In the genomic region with DNA sequence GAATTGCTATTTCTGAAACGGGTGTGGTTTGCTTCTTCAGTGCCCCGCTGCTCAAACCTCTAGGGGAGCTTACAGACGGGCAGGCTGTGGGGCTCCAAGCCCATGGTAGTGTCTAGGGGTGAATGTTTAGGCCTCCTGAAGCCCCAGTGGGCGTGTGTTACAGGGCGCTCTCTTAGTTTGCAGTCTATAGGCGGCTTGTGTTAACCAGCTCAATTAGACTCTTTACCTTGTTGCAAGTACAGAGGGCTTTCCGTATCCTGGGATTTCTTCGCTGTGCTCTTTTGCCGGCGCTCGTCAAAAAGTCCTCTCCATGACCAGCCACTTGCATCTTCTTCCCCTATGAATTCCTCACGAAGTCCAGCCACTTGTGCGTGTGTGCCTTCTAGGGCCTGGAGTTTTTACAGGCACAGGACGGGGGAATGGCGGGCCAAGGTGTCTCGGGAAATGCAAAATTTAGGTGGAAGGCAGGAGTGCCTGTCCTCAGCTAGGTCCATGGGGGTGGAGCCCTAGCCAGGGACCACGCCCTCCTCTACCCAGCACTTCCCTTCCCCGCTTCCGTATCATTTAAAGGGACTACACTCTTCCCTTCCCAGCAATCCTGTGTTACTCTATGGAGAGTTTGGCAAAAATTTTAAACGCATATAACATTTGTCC, we compare ENCODE assay signal across 10 cellular contexts.
A peak's percentile ranks its signal among the peaks of the same experiment; 100 is the strongest.
DNase-seq lines count a peak whose midpoint lies in the region; ATAC-seq and TF ChIP-seq lines count a peak whose summit lies in the region.
"Had no signal": no experiment of that assay in that cellular context is flagged by ENCODE, and none has a peak within 500 bp of the region (broad histone marks: within the 10 kb centered on the region; RNA-seq: fewer than 3 reads in every experiment).

No MANE protein-coding gene starts in this region.

- TF ChIP-seq CTCF in AG09309 (IDR thresholded peaks at IDR 0.05; ENCODE audit: control insufficient read depth, insufficient read depth, low read depth, low read length, missing control alignments) (no peak), foreskin keratinocyte (conservative IDR thresholded peaks at IDR 0.05) (no peak)

- no peaks in the 10 kb centered on the region for H3K36me3 Mint-ChIP-seq in naive thymus-derived CD4-positive, alpha-beta T cell
- H3K36me3 Mint-ChIP-seq in activated T-helper 1 cell treated with anti-CD3 and anti-CD28 coated beads, Interleukin-12 subunit alpha, Interleukin-12 subunit beta, Interleukin-2, Interleukin-4 antibody, amounts not matched to agents 30 ng/mL and 10 ng/mL and 1 ng/mL, durations not matched to agents 14 hours and 24 hours and 36 hours (ENCODE audit: low read depth), result no peaks in the 10 kb centered on the region

- H3K4me1 Mint-ChIP-seq in naive thymus-derived CD4-positive, alpha-beta T cell, result peaks cover 0 to 1% (median 0%) of the 10 kb centered on the region in 7 donors
- H3K4me1 Mint-ChIP-seq in activated T-helper 1 cell treated with anti-CD3 and anti-CD28 coated beads, Interleukin-12 subunit alpha, Interleukin-12 subunit beta, Interleukin-2, Interleukin-4 antibody, amounts not matched to agents 30 ng/mL and 10 ng/mL and 1 ng/mL, durations not matched to agents 14 hours and 24 hours and 36 hours (ENCODE audit: low read depth), result no peaks in the 10 kb centered on the region
- H3K4me1 Mint-ChIP-seq: activated naive CD8-positive, alpha-beta T cell treated with anti-CD3 and anti-CD28 coated beads, Interleukin-2, amount 50 U/mL, for 24 hours had no signal

- H3K4me1 ChIP-seq in foreskin keratinocyte, result peaks cover 3% of the 10 kb centered on the region
- no peaks in the 10 kb centered on the region for H3K4me1 ChIP-seq in naive thymus-derived CD4-positive, alpha-beta T cell (ENCODE audit: control insufficient read depth in 2 of 2, insufficient read depth in 2 of 2, low read length in 2 of 2)

- H3K27me3 Mint-ChIP-seq in naive thymus-derived CD4-positive, alpha-beta T cell, result peaks cover 0 to 4% (median 0%) of the 10 kb centered on the region in 5 donors
- no peaks in the 10 kb centered on the region for H3K27me3 Mint-ChIP-seq in activated T-helper 1 cell treated with anti-CD3 and anti-CD28 coated beads, Interleukin-12 subunit alpha, Interleukin-12 subunit beta, Interleukin-2, Interleukin-4 antibody, amounts not matched to agents 30 ng/mL and 10 ng/mL and 1 ng/mL, durations not matched to agents 14 hours and 24 hours and 36 hours (ENCODE audit: insufficient read depth)
- H3K27me3 Mint-ChIP-seq: activated naive CD8-positive, alpha-beta T cell treated with anti-CD3 and anti-CD28 coated beads, Interleukin-2, amount 50 U/mL, for 24 hours had no signal

- H3K27me3 ChIP-seq in foreskin keratinocyte, result no peaks in the 10 kb centered on the region
- H3K27me3 ChIP-seq in naive thymus-derived CD4-positive, alpha-beta T cell (ENCODE audit: control insufficient read depth in 2 of 2, insufficient read depth in 2 of 2, low read length in 2 of 2), result no peaks in the 10 kb centered on the region
- H3K27me3 ChIP-seq: BLaER1 treated with 17β-estradiol and CSF1 and Interleukin-3, amounts not matched to agents 10 nM and 100 nM had no signal

- no peak overlapping the region for H3K27ac Mint-ChIP-seq in naive thymus-derived CD4-positive, alpha-beta T cell
- no peak overlapping the region for H3K27ac Mint-ChIP-seq in activated T-helper 1 cell treated with anti-CD3 and anti-CD28 coated beads, Interleukin-12 subunit alpha, Interleukin-12 subunit beta, Interleukin-2, Interleukin-4 antibody, amounts not matched to agents 30 ng/mL and 10 ng/mL and 1 ng/mL, durations not matched to agents 14 hours and 24 hours and 36 hours
- H3K27ac Mint-ChIP-seq: activated naive CD8-positive, alpha-beta T cell treated with anti-CD3 and anti-CD28 coated beads, Interleukin-2, amount 50 U/mL, for 24 hours had no signal

- peaks cover 0 to 31% (median 9%) of the 10 kb centered on the region in 11 donors for H3K9me3 Mint-ChIP-seq in naive thymus-derived CD4-positive, alpha-beta T cell
- H3K9me3 Mint-ChIP-seq in activated T-helper 1 cell treated with anti-CD3 and anti-CD28 coated beads, Interleukin-12 subunit alpha, Interleukin-12 subunit beta, Interleukin-2, Interleukin-4 antibody, amounts not matched to agents 30 ng/mL and 10 ng/mL and 1 ng/mL, durations not matched to agents 14 hours and 24 hours and 36 hours, result peaks cover 4% of the 10 kb centered on the region

- CTCF ChIA-PET in naive thymus-derived CD4-positive, alpha-beta T cell (lab: Charles Lee), result no interaction called here

- peak; percentile 92 for ATAC-seq in foreskin keratinocyte
- peak; percentile 24 for ATAC-seq in naive thymus-derived CD4-positive, alpha-beta T cell
- ATAC-seq: activated naive CD8-positive, alpha-beta T cell treated with anti-CD3 and anti-CD28 coated beads, Interleukin-2, amount 50 U/mL, for 24 hours had no signal

- no peak overlapping the region for H3K27ac ChIP-seq in foreskin keratinocyte
- H3K27ac ChIP-seq in naive thymus-derived CD4-positive, alpha-beta T cell (ENCODE audit: low read depth, low read length), result no peak overlapping the region
- H3K27ac ChIP-seq: BLaER1 treated with 17β-estradiol and CSF1 and Interleukin-3, amounts not matched to agents 10 nM and 100 nM had no signal

- peak overlapping the region; percentile 58 for H3K4me3 ChIP-seq in AG09309 (ENCODE audit: control insufficient read depth, low read depth, low read length)
- no peak overlapping the region for H3K4me3 ChIP-seq in naive thymus-derived CD4-positive, alpha-beta T cell (ENCODE audit: low read length)
- H3K4me3 ChIP-seq: BLaER1 treated with 17β-estradiol and CSF1 and Interleukin-3, amounts not matched to agents 10 nM and 100 nM had no signal

- intact Hi-C loops in naive thymus-derived CD4-positive, alpha-beta T cell (cut with micrococcal nuclease), result no loop called here
- intact Hi-C loops in activated T-helper 1 cell treated with anti-CD3 and anti-CD28 coated beads, Interleukin-12 subunit alpha, Interleukin-12 subunit beta, Interleukin-2, Interleukin-4 antibody, amounts not matched to agents 30 ng/mL and 10 ng/mL and 1 ng/mL, durations not matched to agents 14 hours and 24 hours and 36 hours (cut with micrococcal nuclease), result no loop called here

- no peaks in the 10 kb centered on the region for H3K9me3 ChIP-seq in naive thymus-derived CD4-positive, alpha-beta T cell (ENCODE audit: control insufficient read depth in 2 of 3, low read length in 3 of 3)

- no peaks in the 10 kb centered on the region for H3K36me3 ChIP-seq in naive thymus-derived CD4-positive, alpha-beta T cell (ENCODE audit: control insufficient read depth in 2 of 3, insufficient read depth in 3 of 3, low read length in 3 of 3)
- H3K36me3 ChIP-seq: BLaER1 treated with 17β-estradiol and CSF1 and Interleukin-3, amounts not matched to agents 10 nM and 100 nM had no signal

- DNase-seq in AG09309 (ENCODE audit: low read depth) (no peak), OCI-M2 (lab: John Stamatoyannopoulos, UW; ENCODE audit: unreplicated experiment) (peak; percentile 57), foreskin keratinocyte (peak; percentile 14 to 37), dedifferentiated amniotic fluid mesenchymal stem cell (ENCODE audit: extremely low spot score) (no peak), activated T-cell treated with anti-CD3 and anti-CD28 coated beads for 4 hours (no peak), NCI-H345 (lab: John Stamatoyannopoulos, UW) (no peak)
- DNase-seq in naive thymus-derived CD4-positive, alpha-beta T cell, result no peak
- DNase-seq in activated T-helper 1 cell treated with anti-CD3 and anti-CD28 coated beads, Interleukin-12 subunit alpha, Interleukin-12 subunit beta, Interleukin-2, Interleukin-4 antibody, amounts not matched to agents 30 ng/mL and 10 ng/mL and 1 ng/mL, durations not matched to agents 14 hours and 24 hours and 36 hours (ENCODE audit: low spot score), result no peak
- DNase-seq: activated naive CD8-positive, alpha-beta T cell treated with anti-CD3 and anti-CD28 coated beads, Interleukin-2, amount 50 U/mL, for 24 hours had no signal

- H3K4me3 Mint-ChIP-seq in naive thymus-derived CD4-positive, alpha-beta T cell, result no peak overlapping the region
- H3K4me3 Mint-ChIP-seq in activated T-helper 1 cell treated with anti-CD3 and anti-CD28 coated beads, Interleukin-12 subunit alpha, Interleukin-12 subunit beta, Interleukin-2, Interleukin-4 antibody, amounts not matched to agents 30 ng/mL and 10 ng/mL and 1 ng/mL, durations not matched to agents 14 hours and 24 hours and 36 hours, result no peak overlapping the region
- H3K4me3 Mint-ChIP-seq: activated naive CD8-positive, alpha-beta T cell treated with anti-CD3 and anti-CD28 coated beads, Interleukin-2, amount 50 U/mL, for 24 hours had no signal

- POLR2A ChIA-PET in naive thymus-derived CD4-positive, alpha-beta T cell (lab: Charles Lee), result no interaction called here

Comparison
In these comparisons a context has a peak if more than half of its experiments do, and no peak if none do; other contexts are left out.
1. DNase-seq: peak in OCI-M2 (single experiment) and foreskin keratinocyte (2 of 2); none in AG09309 (single experiment), naive thymus-derived CD4-positive, alpha-beta T cell (0 of 9), activated T-helper 1 cell treated with anti-CD3 and anti-CD28 coated beads, Interleukin-12 subunit alpha, Interleukin-12 subunit beta, Interleukin-2, Interleukin-4 antibody, amounts not matched to agents 30 ng/mL and 10 ng/mL and 1 ng/mL, durations not matched to agents 14 hours and 24 hours and 36 hours (single experiment), dedifferentiated amniotic fluid mesenchymal stem cell (single experiment), activated T-cell treated with anti-CD3 and anti-CD28 coated beads for 4 hours (single experiment) and NCI-H345 (single experiment).